In the genomic region with DNA sequence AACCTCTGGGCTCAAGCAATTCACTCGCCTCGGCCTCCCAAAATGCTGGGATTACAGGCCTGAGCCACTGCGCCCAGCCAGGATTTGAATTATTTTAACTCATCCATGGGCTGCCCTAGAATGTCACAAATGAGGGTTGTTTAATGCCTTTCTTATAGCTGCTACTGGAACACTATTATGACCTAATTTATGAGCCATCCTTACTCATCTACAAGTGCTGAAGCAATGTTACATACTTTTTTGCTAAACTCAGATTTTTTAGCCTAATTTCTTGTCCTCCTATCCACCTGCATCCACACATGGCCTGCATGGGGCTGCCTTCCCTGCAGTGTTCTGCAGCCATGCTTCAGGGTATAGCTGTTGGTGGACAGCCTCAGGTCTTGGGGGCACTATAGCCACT, we compare ENCODE assay signal across 25 cellular contexts.
"Had no signal": no experiment of that assay in that cellular context is flagged by ENCODE, and none has a peak within 500 bp of the region (broad histone marks: within the 10 kb centered on the region; RNA-seq: fewer than 3 reads in every experiment).

No MANE protein-coding gene starts in this region.

- H3K36me3 ChIP-seq: adrenal gland, cardiac muscle cell, gastrocnemius medialis, prostate gland, thyroid gland had no signal

- ATAC-seq: activated CD4-positive, alpha-beta T cell treated with anti-CD3 and anti-CD28 coated beads for 36 hours; body of pancreas; gastrocnemius medialis; natural killer cell; upper lobe of right lung had no signal

- H3K4me1 ChIP-seq: body of pancreas, thyroid gland, upper lobe of right lung had no signal

- DNase-seq: activated B cell treated with CpG ODN at 0.5 μM for 24 hours; activated CD4-positive, alpha-beta T cell treated with anti-CD3 and anti-CD28 coated beads for 36 hours; activated CD4-positive, alpha-beta T cell treated with anti-CD3 and anti-CD28 coated beads, Interleukin-2, amount 50 U/mL, for 4 hours; activated gamma-delta T cell treated with Interleukin-2 at 50 U/mL for 16 hours; adrenal gland; body of pancreas; effector CD4-positive, alpha-beta T cell; erythroblast; gastrocnemius medialis; hippocampal formation; midbrain; natural killer cell; spleen; stimulated activated CD4-positive, alpha-beta T cell treated with anti-CD3 and anti-CD28 coated beads, Interleukin-4, amount 100 ng/mL, for 1 hour; substantia nigra; T-helper 1 cell; T-helper 9 cell; thyroid gland; upper lobe of right lung had no signal

- H3K27me3 ChIP-seq: adrenal gland, body of pancreas, cardiac muscle cell, gastrocnemius medialis, spleen, thyroid gland, upper lobe of right lung had no signal

- H3K4me3 Mint-ChIP-seq: activated B cell treated with CpG ODN at 0.5 μM for 24 hours; activated CD4-positive, alpha-beta T cell treated with anti-CD3 and anti-CD28 coated beads for 36 hours; activated naive CD8-positive, alpha-beta T cell; activated T-helper 1 cell treated with anti-CD3 and anti-CD28 coated beads, Interleukin-12 subunit alpha, Interleukin-12 subunit beta, Interleukin-2, Interleukin-4 antibody, amounts not matched to agents 30 ng/mL and 10 ng/mL and 1 ng/mL, durations not matched to agents 14 hours and 24 hours and 36 hours; dendritic cell treated with granulocyte-macrophage colony-stimulating factor and Interleukin-4, amounts not matched to agents 40 ng/mL and 50 ng/mL, for 4 days; natural killer cell; stimulated activated naive CD8-positive, alpha-beta T cell treated with anti-CD3 and anti-CD28 coated beads, Interleukin-15, Interleukin-2, amounts not matched to agents 100 ng/mL and 50 ng/mL, for 24 hours had no signal

- H3K9me3 Mint-ChIP-seq: activated B cell treated with CpG ODN at 0.5 μM for 24 hours; activated T-helper 1 cell treated with anti-CD3 and anti-CD28 coated beads, Interleukin-12 subunit alpha, Interleukin-12 subunit beta, Interleukin-2, Interleukin-4 antibody, amounts not matched to agents 30 ng/mL and 10 ng/mL and 1 ng/mL, durations not matched to agents 14 hours and 24 hours and 36 hours; dendritic cell treated with granulocyte-macrophage colony-stimulating factor and Interleukin-4, amounts not matched to agents 40 ng/mL and 50 ng/mL, for 4 days; natural killer cell; stimulated activated naive CD8-positive, alpha-beta T cell treated with anti-CD3 and anti-CD28 coated beads, Interleukin-15, Interleukin-2, amounts not matched to agents 100 ng/mL and 50 ng/mL, for 24 hours had no signal

- H3K36me3 Mint-ChIP-seq: activated naive CD8-positive, alpha-beta T cell; natural killer cell had no signal

- H3K27ac ChIP-seq: adrenal gland, body of pancreas, cardiac muscle cell, gastrocnemius medialis, prostate gland, spleen, thyroid gland, upper lobe of right lung had no signal

- H3K9me3 ChIP-seq: adrenal gland, body of pancreas, gastrocnemius medialis, prostate gland, spleen, thyroid gland, upper lobe of right lung had no signal

- H3K27me3 Mint-ChIP-seq: activated B cell treated with CpG ODN at 0.5 μM for 24 hours; activated CD4-positive, alpha-beta T cell treated with anti-CD3 and anti-CD28 coated beads for 36 hours; activated naive CD8-positive, alpha-beta T cell; dendritic cell treated with granulocyte-macrophage colony-stimulating factor and Interleukin-4, amounts not matched to agents 40 ng/mL and 50 ng/mL, for 4 days; stimulated activated naive CD8-positive, alpha-beta T cell treated with anti-CD3 and anti-CD28 coated beads, Interleukin-15, Interleukin-2, amounts not matched to agents 100 ng/mL and 50 ng/mL, for 24 hours had no signal

- H3K27ac Mint-ChIP-seq: activated T-helper 1 cell treated with anti-CD3 and anti-CD28 coated beads, Interleukin-12 subunit alpha, Interleukin-12 subunit beta, Interleukin-2, Interleukin-4 antibody, amounts not matched to agents 30 ng/mL and 10 ng/mL and 1 ng/mL, durations not matched to agents 14 hours and 24 hours and 36 hours; dendritic cell treated with granulocyte-macrophage colony-stimulating factor and Interleukin-4, amounts not matched to agents 40 ng/mL and 50 ng/mL, for 4 days; natural killer cell had no signal

- H3K4me3 ChIP-seq: adrenal gland, body of pancreas, cardiac muscle cell, gastrocnemius medialis, prostate gland, spleen, thyroid gland, upper lobe of right lung had no signal
